In the genomic region with DNA sequence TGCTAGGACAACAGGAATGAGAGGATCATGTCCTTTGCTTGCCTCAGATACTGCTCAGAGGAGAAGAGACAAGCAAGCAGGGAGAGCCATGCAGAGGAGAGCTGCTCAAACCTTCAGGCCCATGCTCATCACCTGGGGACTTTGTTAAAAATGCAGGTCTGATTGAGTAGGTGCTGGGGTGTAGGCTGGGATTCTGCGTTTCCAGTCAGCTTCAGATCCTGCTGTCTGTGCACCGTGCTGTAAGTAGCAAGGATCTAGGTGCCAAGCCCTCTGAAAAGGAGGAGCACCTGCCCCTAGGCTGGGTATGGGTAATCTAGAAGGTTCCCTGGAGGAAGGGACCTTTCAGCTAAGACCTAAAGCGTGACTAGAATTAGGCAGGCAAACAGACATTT, we compare ENCODE assay signal across 1 cellular context.
TF ChIP-seq lines count a peak whose summit lies in the region.

No MANE protein-coding gene starts in this region.

TF ChIP-seq in A549, 52 proteins besides CTCF, POLR2A, EP300 and RAD21 (continued from another document):
- no peak for TF ChIP-seq RCOR1 (IDR thresholded peaks at IDR 0.05; ENCODE audit: low read depth, low read length)
- no peak for TF ChIP-seq CHD2 (IDR thresholded peaks at IDR 0.05; ENCODE audit: low read length, partially characterized antibody)
TF ChIP-seq in A549: peak in this region for 0.
